ENCODE assay signal across 8 cellular contexts in the genomic region with DNA sequence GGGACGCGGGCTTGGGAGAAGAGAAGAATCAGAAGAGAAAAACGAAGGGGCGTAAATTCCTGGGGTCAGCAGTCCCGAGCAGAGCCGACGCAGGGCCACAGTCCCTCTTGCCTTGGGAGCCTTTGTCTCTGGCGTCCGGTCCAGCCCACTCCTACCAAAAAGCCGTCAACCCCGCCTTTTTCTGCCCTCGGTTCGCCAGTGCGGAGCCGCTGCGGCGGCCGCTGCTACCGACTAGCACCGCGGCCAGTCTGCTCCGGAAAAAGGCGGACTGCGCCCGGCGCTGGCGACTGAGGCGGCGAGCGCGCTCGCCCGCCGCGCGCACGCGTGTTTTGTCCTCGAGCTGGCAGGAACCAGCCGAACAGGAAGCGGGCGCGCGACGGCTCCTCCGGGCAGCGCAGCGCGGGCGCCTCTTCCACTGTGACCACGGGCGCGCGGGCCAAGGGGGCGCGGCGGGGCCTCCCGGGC. TPM values are rescaled to one million over a fixed set of nuclear protein-coding genes. Genes with fewer than 3 reads are reported as not detected.
DNase-seq lines count a peak whose midpoint lies in the region; ATAC-seq and TF ChIP-seq lines count a peak whose summit lies in the region.

No MANE protein-coding gene starts in this region.

- H3K27me3 ChIP-seq in PC-3 (ENCODE audit: low read length) (no peaks in the 10 kb centered on the region), mucosa of rectum (ENCODE audit: control insufficient read depth in 2 of 2, insufficient read depth in 2 of 2, low read length in 2 of 2) (no peaks in the 10 kb centered on the region)

- H3K4me2 ChIP-seq in PC-3 (ENCODE audit: low read length) = peak overlapping the region; percentile 93

- ATAC-seq in PC-3 (peak; percentile 4; the same call in 1 of the 2 replicates), GM19324 (IDR thresholded peaks at IDR 0.05; ENCODE audit: low FRiP score, unreplicated experiment) (no peak)

- TF ChIP-seq CTCF in GM12865 (IDR thresholded peaks at IDR 0.05; ENCODE audit: insufficient read depth, low read depth, low read length, missing control alignments) = no peak
- no peak for TF ChIP-seq CTCF in PC-3 (conservative IDR thresholded peaks at IDR 0.05; ENCODE audit: low read depth, low read length)

- H3K4me3 ChIP-seq in GM12865 (ENCODE audit: low read depth, low read length) = peak overlapping the region; percentile 99
- H3K4me3 ChIP-seq in PC-3 (ENCODE audit: low read length) = peak overlapping the region; percentile 97
- peak overlapping the region; percentile 70 to 94 for H3K4me3 ChIP-seq in mucosa of rectum (ENCODE audit: low read length in 2 of 2)

- H3K27me3 Mint-ChIP-seq in dendritic cell treated with granulocyte-macrophage colony-stimulating factor and Interleukin-4, amounts not matched to agents 40 ng/mL and 50 ng/mL, for 4 days = no peaks in the 10 kb centered on the region

- H3K36me3 ChIP-seq in PC-3 (ENCODE audit: low read depth, low read length) = peaks cover 40% of the 10 kb centered on the region
- H3K36me3 ChIP-seq in mucosa of rectum (ENCODE audit: control insufficient read depth in 2 of 2, insufficient read depth in 2 of 2, low read length in 2 of 2) = peaks cover 27 to 31% of the 10 kb centered on the region in 2 donors

- H3K9me3 Mint-ChIP-seq in dendritic cell treated with granulocyte-macrophage colony-stimulating factor and Interleukin-4, amounts not matched to agents 40 ng/mL and 50 ng/mL, for 4 days = no peaks in the 10 kb centered on the region

- H3K79me2 ChIP-seq in PC-3 (ENCODE audit: low read length) = peaks cover 93% of the 10 kb centered on the region

- peaks cover 43% of the 10 kb centered on the region for H3K4me1 Mint-ChIP-seq in dendritic cell treated with granulocyte-macrophage colony-stimulating factor and Interleukin-4, amounts not matched to agents 40 ng/mL and 50 ng/mL, for 4 days (ENCODE audit: low read depth)

- intact Hi-C loops in PC-3 (cut with micrococcal nuclease) = loop anchor here (1.0 to 10.0 kb wide), 3 partner anchors 35 to 1405 kb away; no protein-coding TSS in a partner anchor
- intact Hi-C loops in dendritic cell treated with granulocyte-macrophage colony-stimulating factor and Interleukin-4, amounts not matched to agents 40 ng/mL and 50 ng/mL, for 4 days (cut with micrococcal nuclease) = loop anchor here (1.0 to 2.0 kb wide), 2 partner anchors 55 to 145 kb away; no protein-coding TSS in a partner anchor

- POLR2A ChIA-PET in HEK293T (lab: Yijun Ruan, JAX) = interaction anchor here (0.6 to 2.9 kb wide), 37 partner anchors 8 to 583 kb away, joined by 3 to 29 read pairs (median 5); a partner anchor contains a TSS
- POLR2A ChIA-PET in PC-3 (lab: Charles Lee; ENCODE audit: unreplicated experiment) = interaction anchor here (0.6 to 1.1 kb wide), 2 partner anchors 18 to 56 kb away, joined by 4 to 8 read pairs; a partner anchor contains a TSS

- H3F3A ChIP-seq in PC-3 (ENCODE audit: low read length, unreplicated experiment) = peaks cover 13% of the 10 kb centered on the region

- CTCF ChIA-PET in HEK293T (lab: Yijun Ruan, JAX) (interaction anchor here (0.7 to 1.4 kb wide), 5 partner anchors 8 to 145 kb away, joined by 3 to 4 read pairs (median 3); no protein-coding TSS in a partner anchor), PC-3 (lab: Charles Lee) (no interaction called here)

- H3K9me2 ChIP-seq in PC-3 (replicated peaks; ENCODE audit: low read length) = no peaks in the 10 kb centered on the region

- H2AFZ ChIP-seq in PC-3 (ENCODE audit: low read length) = peak overlapping the region; percentile 63

- H3K36me3 Mint-ChIP-seq in dendritic cell treated with granulocyte-macrophage colony-stimulating factor and Interleukin-4, amounts not matched to agents 40 ng/mL and 50 ng/mL, for 4 days (ENCODE audit: low read depth) = peaks cover 78% of the 10 kb centered on the region

- H3K4me3 Mint-ChIP-seq in dendritic cell treated with granulocyte-macrophage colony-stimulating factor and Interleukin-4, amounts not matched to agents 40 ng/mL and 50 ng/mL, for 4 days = peak overlapping the region; percentile 87

- H4K20me1 ChIP-seq in PC-3 (ENCODE audit: low read length) = peaks cover 66% of the 10 kb centered on the region

- peak overlapping the region; percentile 93 for H3K27ac Mint-ChIP-seq in dendritic cell treated with granulocyte-macrophage colony-stimulating factor and Interleukin-4, amounts not matched to agents 40 ng/mL and 50 ng/mL, for 4 days

- H3K4me1 ChIP-seq in PC-3 (ENCODE audit: insufficient read depth, low read length) (peaks cover 38% of the 10 kb centered on the region), mucosa of rectum (ENCODE audit: control insufficient read depth in 2 of 2, insufficient read depth in 2 of 2, low read length in 2 of 2) (peaks cover 23 to 24% of the 10 kb centered on the region in 2 donors)

- DNase-seq in GM12865 (ENCODE audit: low read depth) (no peak), HEK293T (ENCODE audit: extremely low spot score) (peak; percentile 29), PC-3 (no peak), NCI-H345 (lab: John Stamatoyannopoulos, UW) (no peak), NCI-H187 treated with DMSO at 0.1 percent for 48 hours (lab: John Stamatoyannopoulos, UW) (no peak)

- peak overlapping the region; percentile 84 for H3K27ac ChIP-seq in PC-3 (ENCODE audit: low read length)
- peak overlapping the region; percentile 81 to 99 for H3K27ac ChIP-seq in mucosa of rectum (ENCODE audit: low read depth in 2 of 2, low read length in 2 of 2)

- no TSS peak for BruUV-seq in PC-3 (replicated peaks; lab: Mats Ljungman, UMichigan)

- H3K9me3 ChIP-seq in PC-3 (ENCODE audit: low read length) (no peaks in the 10 kb centered on the region), mucosa of rectum (ENCODE audit: control insufficient read depth in 2 of 2, low read length in 2 of 2) (no peaks in the 10 kb centered on the region)

- peak overlapping the region; percentile 99 for H3K9ac ChIP-seq in PC-3 (ENCODE audit: low read length)
- peak overlapping the region; percentile 79 to 99 for H3K9ac ChIP-seq in mucosa of rectum (ENCODE audit: low read depth in 1 of 2, low read length in 2 of 2)

TF ChIP-seq in HEK293T, 16 proteins besides CTCF, POLR2A, EP300 and RAD21:
- TF ChIP-seq NFRKB (IDR thresholded peaks at IDR 0.05) (peak; percentile 43; the same call in 1 of the 2 replicates), FOXM1 (IDR thresholded peaks at IDR 0.05; ENCODE audit: borderline replicate concordance) (no peak)

RNA-seq across cellular contexts. Expression of a gene that starts 0.5 kb away (rescaled TPM):
- total RNA-seq in PC-3 (2014; rRNA removed) = 207 and 215 TPM in 2 replicates

RNA-seq across cellular contexts. Expression of a gene that starts 0.6 kb away (rescaled TPM):
- total RNA-seq in PC-3 (2014; rRNA removed) = 32.0 and 37.5 TPM in 2 replicates

RNA-seq across cellular contexts. Expression of a gene that starts 56.0 kb away (rescaled TPM):
- total RNA-seq in PC-3 (2014; rRNA removed) = 86.4 and 136 TPM in 2 replicates
